9 cellular contexts compared by ENCODE assay signal in genomic region chr5:143063175-143063970, GRCh38.
DNase-seq lines count a peak whose midpoint lies in the region; ATAC-seq and TF ChIP-seq lines count a peak whose summit lies in the region.
"Had no signal": no experiment of that assay in that cellular context is flagged by ENCODE, and none has a peak within 500 bp of the region (broad histone marks: within the 10 kb centered on the region; RNA-seq: fewer than 3 reads in every experiment).

No MANE protein-coding gene starts in this region.

- H3K27me3 ChIP-seq in right cardiac atrium (ENCODE audit: control insufficient read depth, insufficient read depth) (no peaks in the 10 kb centered on the region), psoas muscle (ENCODE audit: insufficient read depth in 3 of 3, low read length in 2 of 3) (no peaks in the 10 kb centered on the region)

- no peak for TF ChIP-seq CTCF in psoas muscle (IDR thresholded peaks at IDR 0.05)

- no peak overlapping the region for H3K4me3 ChIP-seq in right cardiac atrium (ENCODE audit: low read length)
- no peak overlapping the region for H3K4me3 ChIP-seq in psoas muscle

- no peaks in the 10 kb centered on the region for H3K36me3 ChIP-seq in psoas muscle (ENCODE audit: insufficient read depth in 1 of 2, low read depth in 1 of 2)

- H3K4me1 ChIP-seq in right cardiac atrium (ENCODE audit: control insufficient read depth, insufficient read depth, low read length) (peaks cover 23% of the 10 kb centered on the region), psoas muscle (peaks cover 91% of the 10 kb centered on the region)

- WGBS in right cardiac atrium: 37% methylated on average over 7 of the region's 7 CpGs
- WGBS in psoas muscle, 3 donors: 20 to 38% (median 23%) methylated on average over 7 of the region's 7 CpGs

- ATAC-seq in right cardiac atrium (peak; percentile 78 to 85), psoas muscle (peak; percentile 48 to 71 (median 61)), GM21390 (IDR thresholded peaks at IDR 0.05; ENCODE audit: unreplicated experiment) (no peak), GM21723 (IDR thresholded peaks at IDR 0.05; ENCODE audit: unreplicated experiment) (no peak)

- H3K27ac ChIP-seq in angular gyrus (ENCODE audit: low read depth, low read length): peak overlapping the region; percentile 58
- peak overlapping the region; percentile 97 for H3K27ac ChIP-seq in right cardiac atrium (ENCODE audit: low read length)
- H3K27ac ChIP-seq in psoas muscle: peak overlapping the region; percentile 81

- DNase-seq in CD1c-positive myeloid dendritic cell (ENCODE audit: extremely low spot score): peak; percentile 56
- DNase-seq in right cardiac atrium: peak; percentile 70 to 91 (median 85)
- DNase-seq in psoas muscle: peak; percentile 47 to 79
- DNase-seq in hepatic stellate cell (ENCODE audit: low spot score): no peak
- DNase-seq in GDM1 (lab: John Stamatoyannopoulos, UW): no peak
- DNase-seq: central memory CD4-positive, alpha-beta T cell had no signal

- no peaks in the 10 kb centered on the region for H3K9me3 ChIP-seq in right cardiac atrium (ENCODE audit: control insufficient read depth, low read length)
- no peaks in the 10 kb centered on the region for H3K9me3 ChIP-seq in psoas muscle

- intact Hi-C loops in right cardiac atrium (cut with DNase I) (no loop called here), psoas muscle (cut with DNase I) (loop anchor here in 1 of 2 donors (5.0 kb wide), 1 partner anchor 69 kb away; no protein-coding TSS in a partner anchor)

Comparison
In these comparisons a context has a peak if more than half of its experiments do, and no peak if none do; other contexts are left out.
1. DNase-seq: peak in CD1c-positive myeloid dendritic cell (single experiment), right cardiac atrium (3 of 3) and psoas muscle (2 of 2); none in hepatic stellate cell (single experiment) and GDM1 (single experiment).
2. ATAC-seq: peak in right cardiac atrium (2 of 2) and psoas muscle (4 of 4); none in GM21390 (single experiment) and GM21723 (single experiment).
3. Peak in every context shown above with its lines, with median percentiles within 50 percentile points of each other: H3K27ac ChIP-seq.